ENCODE assay signal across 10 cellular contexts in the genomic region with DNA sequence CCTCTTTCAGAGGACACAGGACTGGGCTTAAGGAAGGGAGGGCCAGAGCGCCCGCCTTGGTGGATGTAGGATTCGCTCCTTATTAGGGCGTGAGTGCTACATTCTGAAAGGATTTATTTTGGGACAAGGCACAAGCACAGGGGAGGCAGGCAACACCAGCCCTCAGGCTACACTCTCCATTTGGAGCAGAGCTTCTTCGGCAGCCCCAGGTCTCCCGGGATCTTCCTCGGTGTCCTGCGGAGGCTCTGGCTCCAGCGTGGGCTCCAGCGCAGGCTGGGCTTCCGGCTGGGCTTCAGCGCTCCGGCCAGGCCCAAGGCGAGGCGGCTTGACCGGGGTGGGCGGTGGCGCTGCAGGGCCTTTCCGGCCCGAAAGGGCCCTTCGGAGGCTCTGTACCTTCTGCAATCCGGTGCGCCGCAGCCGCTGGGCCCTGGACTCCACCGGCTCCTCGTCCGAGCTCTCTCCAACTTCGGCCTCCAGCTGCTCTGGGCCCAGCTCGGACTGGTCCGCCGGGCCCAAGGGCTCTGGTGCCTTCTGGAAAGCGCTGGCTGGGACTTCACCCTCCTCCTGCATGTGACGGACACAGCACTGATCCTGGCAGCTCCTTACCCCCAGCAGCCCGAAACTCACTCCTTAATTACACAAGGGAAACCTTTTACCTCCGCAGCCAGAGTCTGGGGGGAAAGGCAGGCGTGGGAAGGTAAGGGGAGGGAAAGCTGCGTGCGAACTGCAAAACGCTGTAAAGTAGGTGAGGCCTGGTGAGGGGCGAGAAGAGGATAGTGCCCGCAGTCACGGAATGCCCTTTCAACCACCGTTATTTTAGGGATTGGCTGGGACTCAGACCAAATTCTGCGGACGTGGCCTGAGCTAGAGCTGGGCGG. TPM values are rescaled to one million over a fixed set of nuclear protein-coding genes. Genes with fewer than 3 reads are reported as not detected.
DNase-seq lines count a peak whose midpoint lies in the region; ATAC-seq and TF ChIP-seq lines count a peak whose summit lies in the region.
"Had no signal": no experiment of that assay in that cellular context is flagged by ENCODE, and none has a peak within 500 bp of the region (broad histone marks: within the 10 kb centered on the region; RNA-seq: fewer than 3 reads in every experiment).

No MANE protein-coding gene starts in this region.

- peaks cover 3% of the 10 kb centered on the region for H3F3A ChIP-seq in SK-N-SH (replicated peaks; ENCODE audit: insufficient read depth)

- H3K4me3 ChIP-seq in SK-N-SH (ENCODE audit: low read depth in 2 of 2, low read length in 1 of 2) (no peak overlapping the region; a peak in 2 of 4 replicates), cardiac fibroblast (replicated peaks in 1 of 2; ENCODE audit: low read depth in 2 of 2, low read length in 2 of 2) (peak overlapping the region; percentile 59 to 73), kidney epithelial cell (ENCODE audit: low read depth, low read length) (peak overlapping the region; percentile 45), thoracic aorta (peak overlapping the region; percentile 89)

- no peak overlapping the region for H2AFZ ChIP-seq in SK-N-SH (ENCODE audit: low read depth)

- ATAC-seq in SK-N-SH treated with all-trans-retinoic acid at 6 μM for 48 hours, result no peak
- peak; percentile 6 for ATAC-seq in thoracic aorta (ENCODE audit: insufficient number of reproducible peaks, low FRiP score, low read depth)
- ATAC-seq in GM21786 (IDR thresholded peaks at IDR 0.05; ENCODE audit: unreplicated experiment), result no peak
- no peak for ATAC-seq in GM21526 (IDR thresholded peaks at IDR 0.05; ENCODE audit: low FRiP score, unreplicated experiment)
- no peak for ATAC-seq in GM18861 (IDR thresholded peaks at IDR 0.05; ENCODE audit: unreplicated experiment)

- no peak for TF ChIP-seq EP300 in SK-N-SH (IDR thresholded peaks at IDR 0.05; ENCODE audit: borderline replicate concordance in 1 of 2, low read depth in 1 of 2, low read length in 1 of 2)

- H3K27me3 ChIP-seq in SK-N-SH (ENCODE audit: insufficient read depth) (no peaks in the 10 kb centered on the region), kidney epithelial cell (ENCODE audit: control insufficient read depth, insufficient read depth, low read length) (no peaks in the 10 kb centered on the region), thoracic aorta (replicated peaks; ENCODE audit: insufficient read depth) (no peaks in the 10 kb centered on the region)

- H3K27ac ChIP-seq in SK-N-SH (ENCODE audit: low read depth in 2 of 2, low read length in 1 of 2), result peak overlapping the region in 1 of 2 experiments; percentile 73; a peak in 1 of 4 replicates
- H3K27ac ChIP-seq in thoracic aorta, result peak overlapping the region; percentile 99 to 100
- H3K27ac ChIP-seq: 22Rv1 had no signal

- no peaks in the 10 kb centered on the region for H3K9me3 ChIP-seq in SK-N-SH
- no peaks in the 10 kb centered on the region for H3K9me3 ChIP-seq in thoracic aorta

- TF ChIP-seq RAD21 in SK-N-SH (IDR thresholded peaks at IDR 0.05; ENCODE audit: low read length), result no peak

- TF ChIP-seq CTCF in SK-N-SH (IDR thresholded peaks at IDR 0.05) (no peak), cardiac fibroblast (IDR thresholded peaks at IDR 0.05; ENCODE audit: low read depth, low read length) (no peak), kidney epithelial cell (IDR thresholded peaks at IDR 0.05; ENCODE audit: insufficient read depth, low read length, poor library complexity, severe bottlenecking) (no peak), thoracic aorta (IDR thresholded peaks at IDR 0.05) (no peak)

- peak overlapping the region; percentile 48; the same call in 1 of the 2 replicates for H3K9ac ChIP-seq in SK-N-SH

- POLR2A ChIA-PET in SK-N-SH (lab: Yijun Ruan, JAX), result no interaction called here

- no peaks in the 10 kb centered on the region for H3K9me2 ChIP-seq in SK-N-SH

- no peaks in the 10 kb centered on the region for H4K20me1 ChIP-seq in SK-N-SH (ENCODE audit: insufficient read depth)

- H3K4me1 ChIP-seq in SK-N-SH (ENCODE audit: control insufficient read depth in 1 of 2, insufficient read depth in 2 of 2, low read depth in 1 of 2, low read length in 1 of 2), result peaks cover 0 to 8% of the 10 kb centered on the region in 2 experiments; a peak in 1 of 4 replicates
- H3K4me1 ChIP-seq in thoracic aorta (ENCODE audit: control insufficient read depth in 1 of 2, low read depth in 2 of 2), result peaks cover 21 to 49% of the 10 kb centered on the region in 2 donors

- CTCF ChIA-PET in SK-N-SH (lab: Yijun Ruan, JAX), result interaction anchor here (1.6 to 1.8 kb wide), 3 partner anchors 16 to 68 kb away, joined by 5 to 7 read pairs (median 5); no protein-coding TSS in a partner anchor

- 66% methylated on average over 18 of the region's 47 CpGs for WGBS in SK-N-SH (ENCODE audit: low lambda C conversion rate)

- no peaks in the 10 kb centered on the region for H3K79me2 ChIP-seq in SK-N-SH (ENCODE audit: insufficient read depth)

- H3K36me3 ChIP-seq in SK-N-SH (replicated peaks in 1 of 2; ENCODE audit: control insufficient read depth in 1 of 2, insufficient read depth in 2 of 2, low read length in 1 of 2) (no peaks in the 10 kb centered on the region), kidney epithelial cell (ENCODE audit: control insufficient read depth, insufficient read depth, low read length) (no peaks in the 10 kb centered on the region), thoracic aorta (no peaks in the 10 kb centered on the region)

- peak; percentile 16 for DNase-seq in SK-N-SH
- peak; percentile 53 to 60 for DNase-seq in cardiac fibroblast (ENCODE audit: low read depth in 2 of 2)
- no peak for DNase-seq in kidney epithelial cell (ENCODE audit: low read depth)
- DNase-seq in thoracic aorta (ENCODE audit: low spot score), result peak; percentile 10

- H3K4me2 ChIP-seq in SK-N-SH, result peak overlapping the region; percentile 58; the same call in 1 of the 2 replicates

TF ChIP-seq in SK-N-SH, 30 proteins besides CTCF, POLR2A, EP300 and RAD21 (continues in another document):
- TF ChIP-seq, protein P1, sequence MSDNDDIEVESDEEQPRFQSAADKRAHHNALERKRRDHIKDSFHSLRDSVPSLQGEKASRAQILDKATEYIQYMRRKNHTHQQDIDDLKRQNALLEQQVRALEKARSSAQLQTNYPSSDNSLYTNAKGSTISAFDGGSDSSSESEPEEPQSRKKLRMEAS (IDR thresholded peaks at IDR 0.05; ENCODE audit: low read depth), result no peak
- no peak for TF ChIP-seq MEF2A (IDR thresholded peaks at IDR 0.05; ENCODE audit: borderline replicate concordance, low read depth)
- no peak for TF ChIP-seq CHD2 (IDR thresholded peaks at IDR 0.05; ENCODE audit: low read length, partially characterized antibody)
- TF ChIP-seq RCOR1 (IDR thresholded peaks at IDR 0.05; ENCODE audit: low read length), result no peak
- no peak for TF ChIP-seq ELF1 (IDR thresholded peaks at IDR 0.05)
- TF ChIP-seq GABPA (IDR thresholded peaks at IDR 0.05; ENCODE audit: low read depth), result no peak
- no peak for TF ChIP-seq FOSL2 (IDR thresholded peaks at IDR 0.05; ENCODE audit: borderline replicate concordance, low read depth)
- TF ChIP-seq RXRA (IDR thresholded peaks at IDR 0.05; ENCODE audit: borderline replicate concordance, low read depth), result no peak
- TF ChIP-seq NRF1 (IDR thresholded peaks at IDR 0.05; ENCODE audit: low read depth, low read length), result no peak
- TF ChIP-seq, protein P2, sequence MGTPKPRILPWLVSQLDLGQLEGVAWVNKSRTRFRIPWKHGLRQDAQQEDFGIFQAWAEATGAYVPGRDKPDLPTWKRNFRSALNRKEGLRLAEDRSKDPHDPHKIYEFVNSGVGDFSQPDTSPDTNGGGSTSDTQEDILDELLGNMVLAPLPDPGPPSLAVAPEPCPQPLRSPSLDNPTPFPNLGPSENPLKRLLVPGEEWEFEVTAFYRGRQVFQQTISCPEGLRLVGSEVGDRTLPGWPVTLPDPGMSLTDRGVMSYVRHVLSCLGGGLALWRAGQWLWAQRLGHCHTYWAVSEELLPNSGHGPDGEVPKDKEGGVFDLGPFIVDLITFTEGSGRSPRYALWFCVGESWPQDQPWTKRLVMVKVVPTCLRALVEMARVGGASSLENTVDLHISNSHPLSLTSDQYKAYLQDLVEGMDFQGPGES (IDR thresholded peaks at IDR 0.05; ENCODE audit: low read depth, low read length), result no peak

TF ChIP-seq in SK-N-SH treated with all-trans-retinoic acid at 6 μM for 48 hours, 23 proteins besides CTCF, POLR2A, EP300 and RAD21:
- TF ChIP-seq SNAI2 (CRISPR knock-in tag; IDR thresholded peaks at IDR 0.05) (no peak), TCF4 (CRISPR knock-in tag; IDR thresholded peaks at IDR 0.05; ENCODE audit: borderline replicate concordance) (no peak), CSDC2 (CRISPR knock-in tag; IDR thresholded peaks at IDR 0.05) (no peak), ZNF565 (CRISPR knock-in tag; conservative IDR thresholded peaks at IDR 0.05; ENCODE audit: low read depth) (no peak)
- TF ChIP-seq, protein P3, sequence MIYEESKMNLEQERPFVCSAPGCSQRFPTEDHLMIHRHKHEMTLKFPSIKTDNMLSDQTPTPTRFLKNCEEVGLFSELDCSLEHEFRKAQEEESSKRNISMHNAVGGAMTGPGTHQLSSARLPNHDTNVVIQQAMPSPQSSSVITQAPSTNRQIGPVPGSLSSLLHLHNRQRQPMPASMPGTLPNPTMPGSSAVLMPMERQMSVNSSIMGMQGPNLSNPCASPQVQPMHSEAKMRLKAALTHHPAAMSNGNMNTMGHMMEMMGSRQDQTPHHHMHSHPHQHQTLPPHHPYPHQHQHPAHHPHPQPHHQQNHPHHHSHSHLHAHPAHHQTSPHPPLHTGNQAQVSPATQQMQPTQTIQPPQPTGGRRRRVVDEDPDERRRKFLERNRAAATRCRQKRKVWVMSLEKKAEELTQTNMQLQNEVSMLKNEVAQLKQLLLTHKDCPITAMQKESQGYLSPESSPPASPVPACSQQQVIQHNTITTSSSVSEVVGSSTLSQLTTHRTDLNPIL (CRISPR knock-in tag; IDR thresholded peaks at IDR 0.05; ENCODE audit: low read depth), result no peak

RNA-seq across cellular contexts. Expression of gene CAVIN3, which starts 1.1 kb away (rescaled TPM):
- 21.5 and 23.5 TPM in 2 replicates for polyA plus RNA-seq in SK-N-SH (2012; rRNA removed)
- 8.3 and 18.9 TPM in 2 replicates for polyA plus RNA-seq in SK-N-SH (2012; cell fraction: cytosol; rRNA removed)
- polyA plus RNA-seq in SK-N-SH (2012; cell fraction: nucleus; rRNA removed), result 12.5 and 30.8 TPM in 2 replicates
- total RNA-seq in kidney epithelial cell (93.7 and 119 TPM in 2 replicates), thoracic aorta (100 to 1,000 TPM; 303 to 717 TPM)

RNA-seq across cellular contexts. Expression of gene CCKBR, which starts 59.6 kb away (rescaled TPM):
- not detected in 2 replicates for polyA plus RNA-seq in SK-N-SH (2012; rRNA removed)
- polyA plus RNA-seq in SK-N-SH (2012; cell fraction: cytosol; rRNA removed), result not detected in 2 replicates
- polyA plus RNA-seq in SK-N-SH (2012; cell fraction: nucleus; rRNA removed), result not detected in 2 replicates
- total RNA-seq in kidney epithelial cell (0.21 TPM in 1 of 2 replicates, not detected in the other), thoracic aorta (not detected)
- total RNA-seq: T-helper 1 cell treated with Interleukin-12 subunit alpha and Interleukin-12 subunit beta and Interleukin-4 antibody, amounts not matched to agents 30 ng/mL and 1 ng/mL, for 36 hours had no signal

Comparison
In these comparisons a context has a peak if more than half of its experiments do, and no peak if none do; other contexts are left out.
1. H3K4me3 ChIP-seq: peak in cardiac fibroblast (2 of 2), kidney epithelial cell (single experiment) and thoracic aorta (single experiment); none in SK-N-SH (0 of 2).